1 cellular context compared by ENCODE assay signal in genomic region chr17:81238815-81239713, GRCh38.
TF ChIP-seq lines count a peak whose summit lies in the region.

Gene NDUFAF8 (plus strand): TSS chr17:81239318. CDS start chr17:81239364, 46 bp downstream.
Gene TEPSIN (minus strand): TSS chr17:81239055. CDS start chr17:81239033, 22 bp downstream.

TF ChIP-seq in K562, 482 proteins besides CTCF, POLR2A, EP300 and RAD21 (continued from another document and continues in another):
- TF ChIP-seq NCOA4 (IDR thresholded peaks at IDR 0.05; ENCODE audit: partially characterized antibody) = no peak
- TF ChIP-seq SNIP1 (IDR thresholded peaks at IDR 0.05; ENCODE audit: low read depth) = no peak
- TF ChIP-seq MTF1 (CRISPR knock-in tag; IDR thresholded peaks at IDR 0.05; ENCODE audit: borderline replicate concordance) = no peak
- peak; percentile 89 to 95 (median 94) for TF ChIP-seq YY1 (IDR thresholded peaks at IDR 0.05; ENCODE audit: borderline replicate concordance in 1 of 3, control insufficient read depth in 1 of 3, extremely low read depth in 1 of 3, insufficient read depth in 3 of 3, insufficient read length in 1 of 3, insufficient replicate concordance in 2 of 3, low read depth in 1 of 3, low read length in 2 of 3)
- TF ChIP-seq ETV1 (tag; conservative IDR thresholded peaks at IDR 0.05; ENCODE audit: low read depth) = peak; percentile 59
- 0 out of 2 replicates have a peak, but pooled peaks have one; percentile 30 for TF ChIP-seq E2F3 (CRISPR knock-in tag; IDR thresholded peaks at IDR 0.05)
- peak in 1 of 2 experiments; percentile 69; a peak in 1 of 4 replicates for TF ChIP-seq MLX (CRISPR knock-in tag; conservative IDR thresholded peaks at IDR 0.05)
- TF ChIP-seq NRF1 (conservative IDR thresholded peaks at IDR 0.05 in 1 of 2, IDR thresholded peaks at IDR 0.05 in 1 of 2) = peak; percentile 79 to 80
- TF ChIP-seq U2AF1 (optimal IDR thresholded peaks at IDR 0.05; ENCODE audit: low read depth, low read length) = peak; percentile 67
- TF ChIP-seq BRCA1 (IDR thresholded peaks at IDR 0.05) = no peak
- no peak for TF ChIP-seq BRCA1 (CRISPR knock-in tag; IDR thresholded peaks at IDR 0.05)
- peak in 1 of 3 experiments; percentile 25; a peak in 2 of 6 replicates for TF ChIP-seq ZBTB11 (CRISPR knock-in tag; IDR thresholded peaks at IDR 0.05)
- TF ChIP-seq PML (IDR thresholded peaks at IDR 0.05; ENCODE audit: low read length) = peak; percentile 55
- TF ChIP-seq SRSF3 (IDR thresholded peaks at IDR 0.05; ENCODE audit: insufficient read depth, low read length) = no peak
- peak; percentile 56; the same call in 1 of the 2 replicates for TF ChIP-seq ZKSCAN1 (IDR thresholded peaks at IDR 0.05; ENCODE audit: low read depth, low read length)
- TF ChIP-seq ZNF79 (CRISPR knock-in tag; IDR thresholded peaks at IDR 0.05; ENCODE audit: low read depth) = no peak
- no peak for TF ChIP-seq ZNF24 (IDR thresholded peaks at IDR 0.05)
- no peak for TF ChIP-seq E4F1 (CRISPR knock-in tag; IDR thresholded peaks at IDR 0.05; ENCODE audit: borderline replicate concordance)
- 0 out of 2 replicates have a peak, but pooled peaks have one; percentile 35 for TF ChIP-seq XRCC5 (IDR thresholded peaks at IDR 0.05; ENCODE audit: low read depth, low read length)
- peak; percentile 76 for TF ChIP-seq SP1 (CRISPR knock-in tag; IDR thresholded peaks at IDR 0.05)
- TF ChIP-seq TBP (optimal IDR thresholded peaks at IDR 0.05; ENCODE audit: low read depth, low read length) = peak; percentile 51
- TF ChIP-seq NR4A1 (CRISPR knock-in tag; IDR thresholded peaks at IDR 0.05) = 0 out of 2 replicates have a peak, but pooled peaks have one; percentile 23
- TF ChIP-seq NR4A1 (tag; IDR thresholded peaks at IDR 0.05) = no peak
- no peak for TF ChIP-seq RHOXF2B (CRISPR knock-in tag; conservative IDR thresholded peaks at IDR 0.05)
- no peak for TF ChIP-seq ZNF586 (CRISPR knock-in tag; conservative IDR thresholded peaks at IDR 0.05)
- peak; percentile 100 for TF ChIP-seq ASH1L (IDR thresholded peaks at IDR 0.05; ENCODE audit: borderline replicate concordance, low read depth, partially characterized antibody)
- no peak for TF ChIP-seq DPF2 (IDR thresholded peaks at IDR 0.05)
- TF ChIP-seq ZBTB1 (CRISPR knock-in tag; IDR thresholded peaks at IDR 0.05; ENCODE audit: borderline replicate concordance, low read depth) = peak; percentile 47; the same call in 1 of the 2 replicates
- no peak for TF ChIP-seq HLTF (IDR thresholded peaks at IDR 0.05)
- no peak for TF ChIP-seq ZNF124 (CRISPR knock-in tag; IDR thresholded peaks at IDR 0.05)
- TF ChIP-seq NR2C1 (IDR thresholded peaks at IDR 0.05) = peak; percentile 93
- TF ChIP-seq NR2C1 (tag; IDR thresholded peaks at IDR 0.05) = peak; percentile 95
- no peak for TF ChIP-seq ZNF449 (CRISPR knock-in tag; IDR thresholded peaks at IDR 0.05)
- TF ChIP-seq LEF1 (IDR thresholded peaks at IDR 0.05) = peak; percentile 79
- peak; percentile 61; the same call in 1 of the 2 replicates for TF ChIP-seq THAP12 (CRISPR knock-in tag; IDR thresholded peaks at IDR 0.05)
- peak; percentile 44; the same call in 1 of the 2 replicates for TF ChIP-seq CREB1 (IDR thresholded peaks at IDR 0.05)
- peak; percentile 53; the same call in 1 of the 2 replicates for TF ChIP-seq CREB1 (CRISPR knock-in tag; IDR thresholded peaks at IDR 0.05)
- TF ChIP-seq ZSCAN32 (CRISPR knock-in tag; IDR thresholded peaks at IDR 0.05) = no peak
- no peak for TF ChIP-seq SAFB (IDR thresholded peaks at IDR 0.05; ENCODE audit: borderline replicate concordance, low read depth, low read length)
- TF ChIP-seq ZBTB5 (IDR thresholded peaks at IDR 0.05) = no peak
- peak; percentile 9; the same call in 1 of the 2 replicates for TF ChIP-seq JUN (IDR thresholded peaks at IDR 0.05; ENCODE audit: borderline replicate concordance, low read depth, low read length)
- TF ChIP-seq JUN (CRISPR knock-in tag; IDR thresholded peaks at IDR 0.05; ENCODE audit: borderline replicate concordance) = no peak
- TF ChIP-seq SREBF2 (CRISPR knock-in tag; IDR thresholded peaks at IDR 0.05) = no peak
- TF ChIP-seq ZNF12 (CRISPR knock-in tag; IDR thresholded peaks at IDR 0.05) = 0 out of 2 replicates have a peak, but pooled peaks have one; percentile 3
- peak; percentile 78 for TF ChIP-seq CREM (IDR thresholded peaks at IDR 0.05; ENCODE audit: low read depth)
- peak in 1 of 2 experiments; percentile 37; a peak in 1 of 4 replicates for TF ChIP-seq HDAC1 (IDR thresholded peaks at IDR 0.05)
- no peak for TF ChIP-seq SMAD2 (IDR thresholded peaks at IDR 0.05; ENCODE audit: low read depth, low read length)
- no peak for TF ChIP-seq DNMT1 (IDR thresholded peaks at IDR 0.05)
- TF ChIP-seq PHB2 (IDR thresholded peaks at IDR 0.05; ENCODE audit: low read depth) = no peak
- TF ChIP-seq SRF (CRISPR knock-in tag; IDR thresholded peaks at IDR 0.05) = peak in 1 of 2 experiments; percentile 16; a peak in 1 of 4 replicates
- peak; percentile 83; the same call in 1 of the 2 replicates for TF ChIP-seq ERF (CRISPR knock-in tag; IDR thresholded peaks at IDR 0.05)
- TF ChIP-seq GABPA (tag; conservative IDR thresholded peaks at IDR 0.05; ENCODE audit: low read depth) = peak; percentile 97
- TF ChIP-seq HNRNPUL1 (IDR thresholded peaks at IDR 0.05; ENCODE audit: low read length) = no peak
- no peak for TF ChIP-seq RBM39 (optimal IDR thresholded peaks at IDR 0.05; ENCODE audit: low read depth, low read length)
- peak; percentile 25; the same call in 1 of the 2 replicates for TF ChIP-seq CREB3L1 (IDR thresholded peaks at IDR 0.05; ENCODE audit: borderline replicate concordance, low read depth)
- TF ChIP-seq SIX5 (IDR thresholded peaks at IDR 0.05; ENCODE audit: borderline replicate concordance in 1 of 2, insufficient read depth in 1 of 2, low read depth in 1 of 2, low read length in 2 of 2) = peak; percentile 47 to 71
- TF ChIP-seq ZC3H4 (CRISPR knock-in tag; IDR thresholded peaks at IDR 0.05; ENCODE audit: borderline replicate concordance) = no peak
- no peak for TF ChIP-seq ZSCAN29 (IDR thresholded peaks at IDR 0.05)
- no peak for TF ChIP-seq TAL1 (IDR thresholded peaks at IDR 0.05)
- no peak for TF ChIP-seq ZNF232 (CRISPR knock-in tag; IDR thresholded peaks at IDR 0.05)
- no peak for TF ChIP-seq SRSF1 (IDR thresholded peaks at IDR 0.05; ENCODE audit: low read depth, low read length)
- peak; percentile 81; the same call in 1 of the 2 replicates for TF ChIP-seq PHF8 (IDR thresholded peaks at IDR 0.05; ENCODE audit: borderline replicate concordance, low read length)
